In genomic region chr20:22471156-22471836, GRCh38 we compare ENCODE assay signal across 1 cellular context.
TF ChIP-seq lines count a peak whose summit lies in the region.

No MANE protein-coding gene starts in this region.

TF ChIP-seq in HepG2, 621 proteins besides CTCF, POLR2A, EP300 and RAD21 (continued from another document):
- TF ChIP-seq, protein P1, sequence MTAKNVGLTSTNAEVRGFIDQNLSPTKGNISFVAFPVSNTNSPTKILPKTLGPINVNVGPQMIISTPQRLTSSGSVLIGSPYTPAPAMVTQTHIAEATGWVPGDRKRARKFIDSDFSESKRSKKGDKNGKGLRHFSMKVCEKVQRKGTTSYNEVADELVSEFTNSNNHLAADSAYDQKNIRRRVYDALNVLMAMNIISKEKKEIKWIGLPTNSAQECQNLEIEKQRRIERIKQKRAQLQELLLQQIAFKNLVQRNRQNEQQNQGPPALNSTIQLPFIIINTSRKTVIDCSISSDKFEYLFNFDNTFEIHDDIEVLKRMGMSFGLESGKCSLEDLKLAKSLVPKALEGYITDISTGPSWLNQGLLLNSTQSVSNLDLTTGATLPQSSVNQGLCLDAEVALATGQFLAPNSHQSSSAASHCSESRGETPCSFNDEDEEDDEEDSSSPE (CRISPR knock-in tag; IDR thresholded peaks at IDR 0.05): no peak
- TF ChIP-seq MYPOP (CRISPR knock-in tag; IDR thresholded peaks at IDR 0.05): no peak
- TF ChIP-seq AHR (CRISPR knock-in tag; IDR thresholded peaks at IDR 0.05): no peak
- no peak for TF ChIP-seq KMT2A (CRISPR knock-in tag; IDR thresholded peaks at IDR 0.05)
- TF ChIP-seq ZBTB21 (CRISPR knock-in tag; IDR thresholded peaks at IDR 0.05): peak; percentile 98
- no peak for TF ChIP-seq HMGXB4 (CRISPR knock-in tag; IDR thresholded peaks at IDR 0.05; ENCODE audit: borderline replicate concordance in 1 of 2, low read depth in 1 of 2)
- no peak for TF ChIP-seq ZIK1 (CRISPR knock-in tag; IDR thresholded peaks at IDR 0.05; ENCODE audit: borderline replicate concordance, low read depth)
- TF ChIP-seq MIER3 (CRISPR knock-in tag; IDR thresholded peaks at IDR 0.05; ENCODE audit: borderline replicate concordance): peak; percentile 53; the same call in 1 of the 2 replicates
- no peak for TF ChIP-seq MIER2 (CRISPR knock-in tag; IDR thresholded peaks at IDR 0.05)
- TF ChIP-seq SRSF1 (optimal IDR thresholded peaks at IDR 0.05; ENCODE audit: low read depth, low read length): no peak
- no peak for TF ChIP-seq ETV5 (CRISPR knock-in tag; IDR thresholded peaks at IDR 0.05; ENCODE audit: borderline replicate concordance)
- TF ChIP-seq, protein P2, sequence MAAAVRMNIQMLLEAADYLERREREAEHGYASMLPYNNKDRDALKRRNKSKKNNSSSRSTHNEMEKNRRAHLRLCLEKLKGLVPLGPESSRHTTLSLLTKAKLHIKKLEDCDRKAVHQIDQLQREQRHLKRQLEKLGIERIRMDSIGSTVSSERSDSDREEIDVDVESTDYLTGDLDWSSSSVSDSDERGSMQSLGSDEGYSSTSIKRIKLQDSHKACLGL (CRISPR knock-in tag; IDR thresholded peaks at IDR 0.05): 0 out of 2 replicates have a peak, but pooled peaks have one; percentile 31
- TF ChIP-seq MTF2 (CRISPR knock-in tag; IDR thresholded peaks at IDR 0.05; ENCODE audit: borderline replicate concordance): no peak
- TF ChIP-seq ZNF274 (CRISPR knock-in tag; IDR thresholded peaks at IDR 0.05): 0 out of 2 replicates have a peak, but pooled peaks have one; percentile 26
- TF ChIP-seq ZNF17 (CRISPR knock-in tag; IDR thresholded peaks at IDR 0.05): no peak
- TF ChIP-seq ZNF33A (CRISPR knock-in tag; IDR thresholded peaks at IDR 0.05; ENCODE audit: borderline replicate concordance): no peak
- no peak for TF ChIP-seq ZNF160 (CRISPR knock-in tag; IDR thresholded peaks at IDR 0.05)
- TF ChIP-seq SALL1 (CRISPR knock-in tag; IDR thresholded peaks at IDR 0.05): peak; percentile 59
- no peak for TF ChIP-seq JUNB (CRISPR knock-in tag; IDR thresholded peaks at IDR 0.05; ENCODE audit: borderline replicate concordance)
- TF ChIP-seq ZNF580 (CRISPR knock-in tag; IDR thresholded peaks at IDR 0.05; ENCODE audit: borderline replicate concordance, low read depth): no peak
- TF ChIP-seq ZNF747 (CRISPR knock-in tag; IDR thresholded peaks at IDR 0.05; ENCODE audit: borderline replicate concordance): no peak
